Comparison of ENCODE assay signal across 22 cellular contexts in the genomic region with DNA sequence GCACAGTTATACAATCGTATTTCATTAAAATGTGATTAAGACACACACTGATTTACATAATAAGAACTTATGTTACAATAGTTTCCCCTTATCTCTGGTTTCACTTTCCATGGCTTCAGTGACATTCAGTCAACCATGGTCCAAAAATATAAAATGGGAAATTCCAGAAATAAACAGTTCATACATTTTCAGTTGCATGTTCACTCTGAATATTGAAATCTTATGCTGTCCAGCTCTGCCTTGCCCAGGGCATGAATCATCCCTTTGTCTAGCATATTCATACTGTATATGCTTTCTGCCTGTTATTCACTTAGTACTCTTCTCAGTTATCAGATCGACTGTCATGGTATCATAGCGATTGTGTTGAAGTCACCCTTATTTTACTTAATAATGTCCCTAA.
DNase-seq lines count a peak whose midpoint lies in the region; ATAC-seq, FAIRE-seq and TF ChIP-seq lines count a peak whose summit lies in the region.
"Had no signal": no experiment of that assay in that cellular context is flagged by ENCODE, and none has a peak within 500 bp of the region (broad histone marks: within the 10 kb centered on the region; RNA-seq: fewer than 3 reads in every experiment).

No MANE protein-coding gene starts in this region.

- H3K36me3 ChIP-seq in Karpas-422 (ENCODE audit: insufficient read depth, low read length) = no peaks in the 10 kb centered on the region
- peaks cover 7% of the 10 kb centered on the region for H3K36me3 ChIP-seq in OCI-LY3 (replicated peaks; ENCODE audit: low read depth, low read length)
- no peaks in the 10 kb centered on the region for H3K36me3 ChIP-seq in kidney (ENCODE audit: control insufficient read depth in 1 of 2, insufficient read depth in 2 of 2, low read length in 2 of 2)
- H3K36me3 ChIP-seq in Caco-2 (ENCODE audit: control insufficient read depth, insufficient read depth, low read length) = no peaks in the 10 kb centered on the region

- no peaks in the 10 kb centered on the region for H4K20me1 ChIP-seq in Karpas-422 (ENCODE audit: insufficient read depth, low read depth, low read length)
- H4K20me1 ChIP-seq in OCI-LY3 (ENCODE audit: insufficient read depth, low read length) = no peaks in the 10 kb centered on the region

- H3K27ac Mint-ChIP-seq in Caco-2 (ENCODE audit: unreplicated experiment) = no peak overlapping the region

- H3K9ac ChIP-seq in Karpas-422 (ENCODE audit: low read length) (no peak overlapping the region), OCI-LY3 (ENCODE audit: low read length) (peak overlapping the region; percentile 46; the same call in 1 of the 2 replicates), kidney (ENCODE audit: low read length in 2 of 2) (no peak overlapping the region)
- H3K9ac ChIP-seq: SK-N-SH had no signal

- no peaks in the 10 kb centered on the region for H3K9me2 ChIP-seq in Karpas-422 (replicated peaks; ENCODE audit: insufficient read depth, low read length)
- H3K9me2 ChIP-seq: SK-N-SH had no signal

- H3K4me2 ChIP-seq in Karpas-422 (ENCODE audit: low read depth, low read length, poor library complexity, severe bottlenecking) (peak overlapping the region; percentile 5), OCI-LY3 (ENCODE audit: low read length) (peak overlapping the region; percentile 59)
- H3K4me2 ChIP-seq: SK-N-SH had no signal

- no TSS peak for BruUV-seq in Caco-2 (replicated peaks; lab: Mats Ljungman, UMichigan)

- POLR2A ChIA-PET in Caco-2 (lab: Charles Lee) = no interaction called here

- H3K4me1 ChIP-seq in Karpas-422 (ENCODE audit: low read length) = no peaks in the 10 kb centered on the region
- peaks cover 31% of the 10 kb centered on the region for H3K4me1 ChIP-seq in OCI-LY3 (ENCODE audit: low read length)
- H3K4me1 ChIP-seq in kidney (ENCODE audit: control insufficient read depth in 1 of 2, insufficient read depth in 1 of 2, low read depth in 1 of 2, low read length in 2 of 2) = no peaks in the 10 kb centered on the region
- no peaks in the 10 kb centered on the region for H3K4me1 ChIP-seq in Caco-2

- DNase-seq in SIG-M5 treated with dmso at 0.1 percent for 504 hours (lab: John Stamatoyannopoulos, UW; ENCODE audit: unreplicated experiment) (peak; percentile 38), SIG-M5 (lab: John Stamatoyannopoulos, UW) (no peak), Karpas-422 (no peak), kidney (no peak), amniotic stem cell (lab: John Stamatoyannopoulos, UW) (no peak), Caco-2 (no peak), left lobe of liver (ENCODE audit: low spot score) (no peak)
- DNase-seq: DMS153, HCEC 1CT, NCI-H1048, NCI-H1417, NCI-H1694, NCI-H2029 treated with DMSO at 0.1 percent for 48 hours, NCI-H446 treated with DMSO at 0.1 percent for 48 hours, NCI-H526, NCI-H82, RPMI8226, SHP77 treated with DMSO at 0.1 percent for 48 hours, SK-N-SH, T-helper 2 cell had no signal

- no peaks in the 10 kb centered on the region for H3K36me3 Mint-ChIP-seq in Caco-2 (ENCODE audit: insufficient read depth, unreplicated experiment)

- no peaks in the 10 kb centered on the region for H3K4me1 Mint-ChIP-seq in Caco-2 (ENCODE audit: low read depth, unreplicated experiment)

- FAIRE-seq in kidney (lab: Jason Lieb, UNC) = peak; percentile 68
- FAIRE-seq: H1 had no signal

- H3K27me3 Mint-ChIP-seq in Caco-2 (ENCODE audit: insufficient read depth, unreplicated experiment) = no peaks in the 10 kb centered on the region

- H3K27ac ChIP-seq in Karpas-422 (ENCODE audit: low read length) = no peak overlapping the region
- H3K27ac ChIP-seq in OCI-LY3 (ENCODE audit: low read length) = peak overlapping the region; percentile 71
- H3K27ac ChIP-seq in kidney (ENCODE audit: low read depth in 2 of 2, low read length in 2 of 2) = no peak overlapping the region

- H3K4me3 ChIP-seq in Karpas-422 (ENCODE audit: low read length) (no peak overlapping the region), OCI-LY3 (ENCODE audit: low read length) (peak overlapping the region; percentile 28; the same call in 1 of the 2 replicates), kidney (ENCODE audit: low read length in 2 of 2) (no peak overlapping the region), Caco-2 (ENCODE audit: low read depth, low read length) (no peak overlapping the region)

- intact Hi-C loops in kidney (cut with DNase I) (no loop called here), Caco-2 (cut with micrococcal nuclease; ENCODE audit: unreplicated experiment) (no loop called here)

- ATAC-seq in left lobe of liver = no peak

- no peaks in the 10 kb centered on the region for H3K79me2 ChIP-seq in Karpas-422 (ENCODE audit: low read length)
- no peaks in the 10 kb centered on the region for H3K79me2 ChIP-seq in OCI-LY3 (ENCODE audit: low read length)

- CTCF ChIA-PET in Caco-2 (lab: Charles Lee) = no interaction called here

- H3K9me3 ChIP-seq in Karpas-422 (ENCODE audit: low read length) = peaks cover 6% of the 10 kb centered on the region
- H3K9me3 ChIP-seq in OCI-LY3 (ENCODE audit: insufficient read depth, low read length) = no peaks in the 10 kb centered on the region
- no peaks in the 10 kb centered on the region for H3K9me3 ChIP-seq in kidney (ENCODE audit: control insufficient read depth in 1 of 2, low read length in 2 of 2)
- no peaks in the 10 kb centered on the region for H3K9me3 ChIP-seq in Caco-2
- H3K9me3 ChIP-seq: SK-N-SH had no signal

- H3K4me3 Mint-ChIP-seq in Caco-2 (ENCODE audit: unreplicated experiment) = no peak overlapping the region

- no peak for TF ChIP-seq CTCF in OCI-LY3 (IDR thresholded peaks at IDR 0.05; ENCODE audit: low read depth, low read length)
- TF ChIP-seq CTCF in kidney (IDR thresholded peaks at IDR 0.05; ENCODE audit: borderline replicate concordance, extremely low read depth, insufficient read depth) = no peak
- no peak for TF ChIP-seq CTCF in Caco-2 (IDR thresholded peaks at IDR 0.05; ENCODE audit: insufficient read depth in 1 of 2, low read depth in 1 of 2, low read length in 1 of 2, severe bottlenecking in 1 of 2, unreplicated experiment in 1 of 2)

- H3K9me3 Mint-ChIP-seq in Caco-2 (ENCODE audit: unreplicated experiment) = no peaks in the 10 kb centered on the region

- H2AFZ ChIP-seq in Karpas-422 (ENCODE audit: low read length) = no peak overlapping the region
- H2AFZ ChIP-seq in OCI-LY3 (ENCODE audit: low read depth, low read length) = peak overlapping the region; percentile 64; the same call in 1 of the 2 replicates

- H3K27me3 ChIP-seq in Karpas-422 (ENCODE audit: low read length) = no peaks in the 10 kb centered on the region
- no peaks in the 10 kb centered on the region for H3K27me3 ChIP-seq in OCI-LY3 (ENCODE audit: low read depth, low read length)
- no peaks in the 10 kb centered on the region for H3K27me3 ChIP-seq in Caco-2 (replicated peaks; ENCODE audit: control insufficient read depth, insufficient read depth, low read length)
